Comparison of ENCODE assay signal across 19 cellular contexts in genomic region chr11:65770951-65771567, GRCh38. TPM values are rescaled to one million over a fixed set of nuclear protein-coding genes. Genes with fewer than 3 reads are reported as not detected.
"Had no signal": no experiment of that assay in that cellular context is flagged by ENCODE, and none has a peak within 500 bp of the region (broad histone marks: within the 10 kb centered on the region; RNA-seq: fewer than 3 reads in every experiment).

No MANE protein-coding gene starts in this region.

- H3K27ac Mint-ChIP-seq: effector memory CD8-positive, alpha-beta T cell had no signal

- H3K27me3 Mint-ChIP-seq: effector memory CD8-positive, alpha-beta T cell; naive thymus-derived CD8-positive, alpha-beta T cell had no signal

- H3K9me3 Mint-ChIP-seq: effector memory CD8-positive, alpha-beta T cell; naive thymus-derived CD8-positive, alpha-beta T cell had no signal

- ATAC-seq: effector memory CD8-positive, alpha-beta T cell; gastroesophageal sphincter; left lobe of liver; naive thymus-derived CD8-positive, alpha-beta T cell; pancreas; psoas muscle; stimulated activated naive CD8-positive, alpha-beta T cell treated with anti-CD3 and anti-CD28 coated beads, Interleukin-15, Interleukin-2, amounts not matched to agents 100 U/mL and 50 U/mL, for 24 hours had no signal

- H3K4me3 Mint-ChIP-seq: effector memory CD8-positive, alpha-beta T cell; naive thymus-derived CD8-positive, alpha-beta T cell had no signal

- DNase-seq: colonic mucosa; effector memory CD8-positive, alpha-beta T cell; esophagus squamous epithelium; foreskin fibroblast; glutamatergic neuron; islet precursor cell; mammary epithelial cell; mucosa of descending colon; naive thymus-derived CD8-positive, alpha-beta T cell; pancreas; psoas muscle; sigmoid colon; stimulated activated CD4-positive, alpha-beta T cell treated with anti-CD3 and anti-CD28 coated beads, Interleukin-12 subunit alpha, Interleukin-12 subunit beta, amount 100 ng/mL, for 4 hours; stimulated activated naive CD8-positive, alpha-beta T cell treated with anti-CD3 and anti-CD28 coated beads, Interleukin-15, Interleukin-2, amounts not matched to agents 100 U/mL and 50 U/mL, for 24 hours; tibial artery had no signal

- H3K36me3 Mint-ChIP-seq: naive thymus-derived CD8-positive, alpha-beta T cell had no signal

RNA-seq across cellular contexts. Expression of gene OVOL1, which starts 15.8 kb away (rescaled TPM):
- total RNA-seq: cardiac septum; naive thymus-derived CD8-positive, alpha-beta T cell; psoas muscle; sigmoid colon had no signal
- polyA plus RNA-seq: naive thymus-derived CD8-positive, alpha-beta T cell; neural cell had no signal
